In the genomic region with DNA sequence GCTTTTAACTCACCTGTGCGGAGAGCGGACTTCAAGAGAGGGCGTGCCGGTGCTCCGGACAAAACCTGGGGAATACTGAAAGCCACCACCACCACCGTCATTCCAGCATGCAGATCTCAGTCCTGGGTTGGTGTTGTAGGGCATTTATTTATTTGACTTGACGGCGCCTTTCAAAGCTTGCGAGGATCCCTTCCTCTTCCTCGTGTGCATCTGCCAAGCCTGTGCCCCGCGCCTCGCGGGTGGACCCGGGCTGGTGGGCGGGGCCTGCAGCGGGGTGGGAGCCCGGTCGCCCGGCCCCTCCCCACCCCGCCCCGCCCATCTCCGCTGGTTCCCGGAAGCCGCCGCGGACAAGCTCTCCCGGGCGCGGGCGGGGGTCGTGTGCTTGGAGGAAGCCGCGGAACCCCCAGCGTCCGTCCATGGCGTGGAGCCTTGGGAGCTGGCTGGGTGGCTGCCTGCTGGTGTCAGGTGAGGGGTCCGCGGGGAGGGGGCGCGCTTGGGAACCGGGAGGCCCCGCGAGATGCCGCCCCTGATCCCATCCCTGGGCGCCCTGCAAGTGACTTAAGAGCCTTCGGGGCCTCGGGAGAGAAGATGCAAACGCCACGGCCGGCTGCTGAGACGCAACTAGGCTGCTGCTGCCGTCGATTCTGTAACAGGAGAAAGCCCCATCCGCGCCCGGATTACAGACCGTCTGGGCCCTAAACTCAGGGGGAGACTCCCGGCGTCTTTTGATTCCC, we compare ENCODE assay signal across 8 cellular contexts. TPM values are rescaled to one million over a fixed set of nuclear protein-coding genes. Genes with fewer than 3 reads are reported as not detected.
DNase-seq lines count a peak whose midpoint lies in the region; ATAC-seq and TF ChIP-seq lines count a peak whose summit lies in the region.

Gene IL10RB (plus strand): TSS at position 318 of the 734 bp plus-strand sequence. CDS start 99 bp downstream, at position 417.

- TF ChIP-seq CTCF in GM20000 (IDR thresholded peaks at IDR 0.05; ENCODE audit: extremely low read depth, missing control alignments): no peak
- TF ChIP-seq CTCF in RWPE1 (conservative IDR thresholded peaks at IDR 0.05; ENCODE audit: low read depth): no peak
- TF ChIP-seq CTCF in natural killer cell (IDR thresholded peaks at IDR 0.05): no peak

- no peaks in the 10 kb centered on the region for H3K9me3 ChIP-seq in CD4-positive, CD25-positive, alpha-beta regulatory T cell (ENCODE audit: control insufficient read depth in 2 of 2, low read length in 2 of 2)

- ATAC-seq in CD4-positive, CD25-positive, alpha-beta regulatory T cell (ENCODE audit: low read depth in 2 of 2): peak; percentile 63 to 68
- ATAC-seq in activated T-helper 17 cell treated with anti-CD3 and anti-CD28 coated beads, Interleukin-2, amount 50 U/mL, for 72 hours (replicated peaks): peak; percentile 68
- ATAC-seq in natural killer cell: peak; percentile 82 to 88 (median 82)
- ATAC-seq in stimulated activated naive B cell treated with anti-CD40 and anti-IgM and Interleukin-4, amounts not matched to agents 10 μg/mL and 1 μg/mL and 100 μg/mL, for 72 hours (replicated peaks): peak; percentile 72 to 80

- peaks cover 62% of the 10 kb centered on the region for H3K4me1 ChIP-seq in CD4-positive, CD25-positive, alpha-beta regulatory T cell (ENCODE audit: control insufficient read depth, insufficient read depth, low read length, poor library complexity, severe bottlenecking)

- POLR2A ChIA-PET in RWPE1 (lab: Yijun Ruan, JAX; ENCODE audit: low non-redundant PET): interaction anchor here (0.5 to 1.0 kb wide), 3 partner anchors 59 to 275 kb away, joined by 3 read pairs; partner anchors contain the start of gene IFNAR1

- intact Hi-C loops in natural killer cell (cut with micrococcal nuclease): loop anchor here (2.0 to 10.0 kb wide), 2 partner anchors 49 to 67 kb away; no protein-coding TSS in a partner anchor

- H3K27ac ChIP-seq in CD4-positive, CD25-positive, alpha-beta regulatory T cell (ENCODE audit: insufficient read depth, low read length, poor library complexity, severe bottlenecking): peak within 1 kb of the TSS; percentile 86
- H3K27ac ChIP-seq in RWPE1: peak within 1 kb of the TSS; percentile 76

- H3K27me3 Mint-ChIP-seq in CD4-positive, CD25-positive, alpha-beta regulatory T cell: peaks cover 4% of the 10 kb centered on the region
- H3K27me3 Mint-ChIP-seq in IgD-negative memory B cell: no peaks in the 10 kb centered on the region
- H3K27me3 Mint-ChIP-seq in activated T-helper 17 cell treated with anti-CD3 and anti-CD28 coated beads, Interleukin-2, amount 50 U/mL, for 72 hours: no peaks in the 10 kb centered on the region
- no peaks in the 10 kb centered on the region for H3K27me3 Mint-ChIP-seq in natural killer cell (ENCODE audit: low read depth in 2 of 2)
- no peaks in the 10 kb centered on the region for H3K27me3 Mint-ChIP-seq in stimulated activated naive B cell treated with anti-CD40 and anti-IgM and Interleukin-4, amounts not matched to agents 10 μg/mL and 1 μg/mL and 100 μg/mL, for 72 hours

- H3K9me3 Mint-ChIP-seq in CD4-positive, CD25-positive, alpha-beta regulatory T cell: no peaks in the 10 kb centered on the region
- H3K9me3 Mint-ChIP-seq in IgD-negative memory B cell: no peaks in the 10 kb centered on the region
- no peaks in the 10 kb centered on the region for H3K9me3 Mint-ChIP-seq in activated T-helper 17 cell treated with anti-CD3 and anti-CD28 coated beads, Interleukin-2, amount 50 U/mL, for 72 hours
- H3K9me3 Mint-ChIP-seq in natural killer cell: no peaks in the 10 kb centered on the region
- no peaks in the 10 kb centered on the region for H3K9me3 Mint-ChIP-seq in stimulated activated naive B cell treated with anti-CD40 and anti-IgM and Interleukin-4, amounts not matched to agents 10 μg/mL and 1 μg/mL and 100 μg/mL, for 72 hours

- H3K27me3 ChIP-seq in CD4-positive, CD25-positive, alpha-beta regulatory T cell (ENCODE audit: control insufficient read depth, insufficient read depth, low read length): no peaks in the 10 kb centered on the region

- peaks cover 29 to 89% (median 50%) of the 10 kb centered on the region in 4 donors for H3K4me1 Mint-ChIP-seq in CD4-positive, CD25-positive, alpha-beta regulatory T cell
- H3K4me1 Mint-ChIP-seq in IgD-negative memory B cell (peaks cover 30 to 40% (median 39%) of the 10 kb centered on the region in 3 donors), natural killer cell (peaks cover 61 to 66% of the 10 kb centered on the region in 2 donors)
- H3K4me1 Mint-ChIP-seq in activated T-helper 17 cell treated with anti-CD3 and anti-CD28 coated beads, Interleukin-2, amount 50 U/mL, for 72 hours: peaks cover 22% of the 10 kb centered on the region
- peaks cover 37 to 59% of the 10 kb centered on the region in 2 donors for H3K4me1 Mint-ChIP-seq in stimulated activated naive B cell treated with anti-CD40 and anti-IgM and Interleukin-4, amounts not matched to agents 10 μg/mL and 1 μg/mL and 100 μg/mL, for 72 hours

- peak within 1 kb of the TSS; percentile 97 to 99 (median 98) for H3K4me3 Mint-ChIP-seq in CD4-positive, CD25-positive, alpha-beta regulatory T cell
- H3K4me3 Mint-ChIP-seq in IgD-negative memory B cell (peak within 1 kb of the TSS; percentile 94 to 99 (median 97)), natural killer cell (peak within 1 kb of the TSS; percentile 98)
- peak within 1 kb of the TSS; percentile 96 for H3K4me3 Mint-ChIP-seq in activated T-helper 17 cell treated with anti-CD3 and anti-CD28 coated beads, Interleukin-2, amount 50 U/mL, for 72 hours
- peak within 1 kb of the TSS; percentile 96 to 97 for H3K4me3 Mint-ChIP-seq in stimulated activated naive B cell treated with anti-CD40 and anti-IgM and Interleukin-4, amounts not matched to agents 10 μg/mL and 1 μg/mL and 100 μg/mL, for 72 hours

- H3K36me3 ChIP-seq in CD4-positive, CD25-positive, alpha-beta regulatory T cell (ENCODE audit: control insufficient read depth, insufficient read depth, low read length): peaks cover 29% of the 10 kb centered on the region

- DNase-seq in CD4-positive, CD25-positive, alpha-beta regulatory T cell: peak; percentile 65 to 87 (median 74)
- DNase-seq in GM20000 (ENCODE audit: low spot score) (peak; percentile 90), RWPE1 (ENCODE audit: low spot score) (peak; percentile 82), fibroblast of gingiva (ENCODE audit: low read depth) (peak; percentile 46), natural killer cell (peak; percentile 59)
- peak; percentile 67 for DNase-seq in stimulated activated naive B cell treated with anti-CD40 and anti-IgM and Interleukin-4, amounts not matched to agents 10 μg/mL and 1 μg/mL and 100 μg/mL, for 72 hours

- CTCF ChIA-PET in RWPE1 (lab: Yijun Ruan, JAX): no interaction called here

- peak within 1 kb of the TSS; percentile 90 for H3K4me3 ChIP-seq in CD4-positive, CD25-positive, alpha-beta regulatory T cell (ENCODE audit: low read depth, low read length)

- peaks cover 28% of the 10 kb centered on the region for H3K36me3 Mint-ChIP-seq in CD4-positive, CD25-positive, alpha-beta regulatory T cell
- H3K36me3 Mint-ChIP-seq in IgD-negative memory B cell (peaks cover 2% of the 10 kb centered on the region), natural killer cell (no peaks in the 10 kb centered on the region)
- peaks cover 74% of the 10 kb centered on the region for H3K36me3 Mint-ChIP-seq in activated T-helper 17 cell treated with anti-CD3 and anti-CD28 coated beads, Interleukin-2, amount 50 U/mL, for 72 hours (ENCODE audit: low read depth)
- H3K36me3 Mint-ChIP-seq in stimulated activated naive B cell treated with anti-CD40 and anti-IgM and Interleukin-4, amounts not matched to agents 10 μg/mL and 1 μg/mL and 100 μg/mL, for 72 hours: peaks cover 41 to 60% of the 10 kb centered on the region in 2 donors

- peak within 1 kb of the TSS; percentile 94 to 96 (median 96) for H3K27ac Mint-ChIP-seq in CD4-positive, CD25-positive, alpha-beta regulatory T cell
- peak within 1 kb of the TSS; percentile 88 to 99 (median 99) for H3K27ac Mint-ChIP-seq in IgD-negative memory B cell
- peak within 1 kb of the TSS; percentile 99 for H3K27ac Mint-ChIP-seq in activated T-helper 17 cell treated with anti-CD3 and anti-CD28 coated beads, Interleukin-2, amount 50 U/mL, for 72 hours
- H3K27ac Mint-ChIP-seq in natural killer cell: peak within 1 kb of the TSS; percentile 94 to 95
- peak within 1 kb of the TSS; percentile 98 for H3K27ac Mint-ChIP-seq in stimulated activated naive B cell treated with anti-CD40 and anti-IgM and Interleukin-4, amounts not matched to agents 10 μg/mL and 1 μg/mL and 100 μg/mL, for 72 hours

RNA-seq across cellular contexts. Expression of gene IL10RB, which starts in this region (rescaled TPM):
- 30.9 TPM for total RNA-seq in CD4-positive, CD25-positive, alpha-beta regulatory T cell
- polyA plus RNA-seq in CD4-positive, CD25-positive, alpha-beta regulatory T cell: 100 to 1,000 TPM in 1 of 4 donors, 10 to 100 TPM in 3; 72.3 to 105 (median 84.9) TPM
- 56.6 TPM for polyA plus RNA-seq in IgD-negative memory B cell
- total RNA-seq in activated T-helper 17 cell treated with anti-CD3 and anti-CD28 coated beads, Interleukin-2, amount 50 U/mL, for 72 hours: 10 to 100 TPM; 30.1 to 46.7 TPM
- total RNA-seq in natural killer cell: 10 to 100 TPM; 18.4 to 27.8 (median 27.3) TPM

Comparison
In these comparisons a context has a peak if more than half of its experiments do, and no peak if none do; other contexts are left out.
1. Peak in every context shown above with its lines: DNase-seq, ATAC-seq, H3K4me3 ChIP-seq and H3K27ac ChIP-seq.